ENCODE assay signal across 23 cellular contexts in genomic region chrX:27842867-27843266, GRCh38. TPM values are rescaled to one million over a fixed set of nuclear protein-coding genes. Genes with fewer than 3 reads are reported as not detected.
"Had no signal": no experiment of that assay in that cellular context is flagged by ENCODE, and none has a peak within 500 bp of the region (broad histone marks: within the 10 kb centered on the region; RNA-seq: fewer than 3 reads in every experiment).

No MANE protein-coding gene starts in this region.

- H3K9ac ChIP-seq: KMS-11 had no signal

- H3K9me3 ChIP-seq: SJSA1 had no signal

- H3K36me3 ChIP-seq: SJSA1 had no signal

- H3K4me2 ChIP-seq: KMS-11 had no signal

- H3K27me3 ChIP-seq: SJSA1 had no signal

- H3K4me1 ChIP-seq: SJSA1 had no signal

- DNase-seq: Kasumi-1, MM.1S, NCI-H1092 treated with DMSO at 0.1 percent for 48 hours, NCI-H1436, NCI-H187, NCI-H2029, NCI-H2081 treated with DMSO at 0.1 percent for 48 hours, NCI-H2171, NCI-H226, NCI-H446, NCI-H510A, NCI-H524 treated with DMSO at 0.1 percent for 48 hours, NCI-H69, NCI-H774, Right ventricle myocardium superior, RPMI8226, SIG-M5 had no signal

- H3K27ac ChIP-seq: HL-60, KMS-11, SJSA1, SK-N-MC had no signal

- FAIRE-seq: HTR-8/SVneo, RCC 7860 had no signal

- H3K4me3 ChIP-seq: SJSA1, SK-N-MC had no signal

RNA-seq across cellular contexts. Expression of gene MAGEB10, which starts 35.1 kb away (rescaled TPM):
- total RNA-seq: Right ventricle myocardium superior, SJSA1 had no signal
